13 cellular contexts compared by ENCODE assay signal in genomic region chr5:78566747-78567449, GRCh38.
A peak's percentile ranks its signal among the peaks of the same experiment; 100 is the strongest.
DNase-seq lines count a peak whose midpoint lies in the region; ATAC-seq, FAIRE-seq and TF ChIP-seq lines count a peak whose summit lies in the region.
"Had no signal": no experiment of that assay in that cellular context is flagged by ENCODE, and none has a peak within 500 bp of the region (broad histone marks: within the 10 kb centered on the region; RNA-seq: fewer than 3 reads in every experiment).

No MANE protein-coding gene starts in this region.

- no peak overlapping the region for H2BK20ac ChIP-seq in H9 (ENCODE audit: low read depth, low read length, poor library complexity, severe bottlenecking)

- H3K27ac ChIP-seq in H9 (ENCODE audit: insufficient read length, low read depth, low read length) = no peak overlapping the region

- H4K5ac ChIP-seq in H9 (ENCODE audit: insufficient read length, low read depth, low read length) = no peak overlapping the region

- H3K23me2 ChIP-seq in H9 (ENCODE audit: insufficient read length, low read depth, low read length, poor library complexity, severe bottlenecking) = no peaks in the 10 kb centered on the region

- peaks cover 7% of the 10 kb centered on the region for H3K4me1 ChIP-seq in H9 (ENCODE audit: insufficient read depth, low read length)

- H3T11ph ChIP-seq in H9 (ENCODE audit: low read length) = no peak overlapping the region

- no CpG with 5 or more reads among the region's 7 CpGs for WGBS in H9 (ENCODE audit: extremely low coverage, insufficient read length, low lambda C conversion rate)

- no peaks in the 10 kb centered on the region for H3K9me3 Mint-ChIP-seq in H9
- H3K9me3 Mint-ChIP-seq in activated CD4-positive, alpha-beta memory T cell treated with anti-CD3 and anti-CD28 coated beads, Interleukin-2, amount 10 ng/mL, durations not matched to agents 7 days and 5 days = no peaks in the 10 kb centered on the region

- H2BK120ac ChIP-seq in H9 (ENCODE audit: low read depth, low read length, poor library complexity, severe bottlenecking) = no peak overlapping the region

- H3K9me3 ChIP-seq in H9 (ENCODE audit: control insufficient read depth, low read depth, low read length) = no peaks in the 10 kb centered on the region

- H3K4me1 Mint-ChIP-seq in H9 = peaks cover 27 to 30% of the 10 kb centered on the region in 2 experiments
- no peaks in the 10 kb centered on the region for H3K4me1 Mint-ChIP-seq in activated CD4-positive, alpha-beta memory T cell treated with anti-CD3 and anti-CD28 coated beads, Interleukin-2, amount 10 ng/mL, durations not matched to agents 7 days and 5 days

- H3K18ac ChIP-seq in H9 (ENCODE audit: insufficient read length, low read depth, low read length) = no peak overlapping the region

- FAIRE-seq in bronchial epithelial cell (lab: Jason Lieb, UNC) = no peak
- FAIRE-seq: kidney had no signal

- CTCF ChIA-PET in activated CD4-positive, alpha-beta memory T cell treated with anti-CD3 and anti-CD28 coated beads, Interleukin-2, amount 10 ng/mL, durations not matched to agents 7 days and 5 days (lab: Charles Lee) = no interaction called here

- peaks cover 5% of the 10 kb centered on the region; the same call in 1 of the 2 replicates for H3K79me2 ChIP-seq in H9 (ENCODE audit: insufficient read depth, low read length)

- H3K36me3 Mint-ChIP-seq in H9 (ENCODE audit: insufficient read depth in 1 of 3, low read depth in 3 of 3) = peaks cover 0 to 17% (median 5%) of the 10 kb centered on the region in 3 experiments; a peak in 4 of 7 replicates
- H3K36me3 Mint-ChIP-seq in activated CD4-positive, alpha-beta memory T cell treated with anti-CD3 and anti-CD28 coated beads, Interleukin-2, amount 10 ng/mL, durations not matched to agents 7 days and 5 days (ENCODE audit: low read depth) = no peaks in the 10 kb centered on the region

- no peaks in the 10 kb centered on the region for H3K27me3 Mint-ChIP-seq in H9 (ENCODE audit: low read depth)
- peaks cover 11% of the 10 kb centered on the region for H3K27me3 Mint-ChIP-seq in activated CD4-positive, alpha-beta memory T cell treated with anti-CD3 and anti-CD28 coated beads, Interleukin-2, amount 10 ng/mL, durations not matched to agents 7 days and 5 days

- H2BK5ac ChIP-seq in H9 (ENCODE audit: insufficient read length, low read length) = no peak overlapping the region

- H3K36me3 ChIP-seq in bronchial epithelial cell (ENCODE audit: control insufficient read depth, insufficient read depth, low read length) = no peaks in the 10 kb centered on the region

- H4K20me1 ChIP-seq in H9 (ENCODE audit: control insufficient read depth, insufficient read depth, insufficient read length) = no peaks in the 10 kb centered on the region

- no peak overlapping the region for H2BK15ac ChIP-seq in H9 (ENCODE audit: low read depth, low read length)

- H3K27me3 ChIP-seq in bronchial epithelial cell (ENCODE audit: control insufficient read depth, insufficient read depth, low read length) (no peaks in the 10 kb centered on the region), H9 (ENCODE audit: insufficient read depth, low read length) (no peaks in the 10 kb centered on the region)

- TF ChIP-seq CTCF in GM12864 (IDR thresholded peaks at IDR 0.05; ENCODE audit: low read depth, low read length, missing control alignments) (peak; percentile 7), bronchial epithelial cell (IDR thresholded peaks at IDR 0.05; ENCODE audit: insufficient read depth, low read length, severe bottlenecking) (no peak), H9 (conservative IDR thresholded peaks at IDR 0.05) (no peak), GM10266 (IDR thresholded peaks at IDR 0.05; ENCODE audit: control insufficient read depth, insufficient read depth, low read depth, missing control alignments) (no peak)

- POLR2A ChIA-PET in activated CD4-positive, alpha-beta memory T cell treated with anti-CD3 and anti-CD28 coated beads, Interleukin-2, amount 10 ng/mL, durations not matched to agents 7 days and 5 days (lab: Charles Lee) = no interaction called here

- H2AK5ac ChIP-seq in H9 (ENCODE audit: insufficient read length, low read length) = no peak overlapping the region

- H3K23ac ChIP-seq in H9 (ENCODE audit: insufficient read length, low read depth, low read length) = no peak overlapping the region

- H3K27ac Mint-ChIP-seq in H9 = no peak overlapping the region; a peak in 1 of 7 replicates
- no peak overlapping the region for H3K27ac Mint-ChIP-seq in activated CD4-positive, alpha-beta memory T cell treated with anti-CD3 and anti-CD28 coated beads, Interleukin-2, amount 10 ng/mL, durations not matched to agents 7 days and 5 days

- no peak for ATAC-seq in GM18502 (IDR thresholded peaks at IDR 0.05; ENCODE audit: poor library complexity, unreplicated experiment)
- ATAC-seq: activated CD4-positive, CD25-positive, alpha-beta regulatory T cell treated with anti-CD3 and anti-CD28 coated beads, Interleukin-2, amount 50 U/mL, for 24 hours had no signal

- H4K91ac ChIP-seq in H9 (ENCODE audit: insufficient read length, low read depth, low read length) = no peak overlapping the region

- no peak overlapping the region for H3K4me3 Mint-ChIP-seq in H9
- H3K4me3 Mint-ChIP-seq in activated CD4-positive, alpha-beta memory T cell treated with anti-CD3 and anti-CD28 coated beads, Interleukin-2, amount 10 ng/mL, durations not matched to agents 7 days and 5 days = no peak overlapping the region

- no peak overlapping the region for H2AFZ ChIP-seq in H9 (ENCODE audit: low read length)

- no peak overlapping the region for H3K14ac ChIP-seq in H9 (ENCODE audit: insufficient read depth, low read length)

- DNase-seq in GM12864 (ENCODE audit: low read depth) (no peak), NCI-H226 (peak; percentile 32), bronchial epithelial cell (ENCODE audit: low read depth) (peak; percentile 62), renal cortical epithelial cell (ENCODE audit: low read depth) (peak; percentile 39), H9 (no peak), GM10266 (ENCODE audit: extremely low spot score) (no peak)
- DNase-seq in activated CD4-positive, alpha-beta memory T cell treated with anti-CD3 and anti-CD28 coated beads, Interleukin-2, amount 10 ng/mL, durations not matched to agents 7 days and 5 days = no peak
- DNase-seq: cerebellar nuclear complex; kidney; NCI-H446; stimulated activated naive CD4-positive, alpha-beta T cell treated with Interleukin-2 at 50 U/mL for 16 hours had no signal

- H3K4me3 ChIP-seq in GM12864 (ENCODE audit: low read depth, low read length) = no peak overlapping the region
- no peak overlapping the region for H3K4me3 ChIP-seq in bronchial epithelial cell (ENCODE audit: low read depth, low read length)

- H3K79me1 ChIP-seq in H9 (ENCODE audit: insufficient read depth, low read depth, low read length, poor library complexity, severe bottlenecking) = peaks cover 4% of the 10 kb centered on the region

- H3K4ac ChIP-seq in H9 (ENCODE audit: low read depth, low read length) = no peak overlapping the region

- no peak overlapping the region for H3K4me2 ChIP-seq in H9 (ENCODE audit: insufficient read depth, insufficient read length, low read length)

- no peak overlapping the region for H2BK12ac ChIP-seq in H9 (ENCODE audit: insufficient read length, low read depth, low read length)

- H4K8ac ChIP-seq in H9 (replicated peaks; ENCODE audit: insufficient read length, low read depth, low read length) = no peak overlapping the region

- no peak overlapping the region for H3K56ac ChIP-seq in H9 (ENCODE audit: insufficient read length, low read depth, low read length)

- no peak overlapping the region for H3K9ac ChIP-seq in H9 (ENCODE audit: extremely low read depth, insufficient read length, low read length)

Comparison
In these comparisons a context has a peak if more than half of its experiments do, and no peak if none do; other contexts are left out.
1. DNase-seq: peak in NCI-H226 (single experiment), bronchial epithelial cell (single experiment) and renal cortical epithelial cell (single experiment); none in GM12864 (single experiment), H9 (single experiment), activated CD4-positive, alpha-beta memory T cell treated with anti-CD3 and anti-CD28 coated beads, Interleukin-2, amount 10 ng/mL, durations not matched to agents 7 days and 5 days (single experiment) and GM10266 (single experiment).